Comparison of ENCODE assay signal across 11 cellular contexts in the genomic region with DNA sequence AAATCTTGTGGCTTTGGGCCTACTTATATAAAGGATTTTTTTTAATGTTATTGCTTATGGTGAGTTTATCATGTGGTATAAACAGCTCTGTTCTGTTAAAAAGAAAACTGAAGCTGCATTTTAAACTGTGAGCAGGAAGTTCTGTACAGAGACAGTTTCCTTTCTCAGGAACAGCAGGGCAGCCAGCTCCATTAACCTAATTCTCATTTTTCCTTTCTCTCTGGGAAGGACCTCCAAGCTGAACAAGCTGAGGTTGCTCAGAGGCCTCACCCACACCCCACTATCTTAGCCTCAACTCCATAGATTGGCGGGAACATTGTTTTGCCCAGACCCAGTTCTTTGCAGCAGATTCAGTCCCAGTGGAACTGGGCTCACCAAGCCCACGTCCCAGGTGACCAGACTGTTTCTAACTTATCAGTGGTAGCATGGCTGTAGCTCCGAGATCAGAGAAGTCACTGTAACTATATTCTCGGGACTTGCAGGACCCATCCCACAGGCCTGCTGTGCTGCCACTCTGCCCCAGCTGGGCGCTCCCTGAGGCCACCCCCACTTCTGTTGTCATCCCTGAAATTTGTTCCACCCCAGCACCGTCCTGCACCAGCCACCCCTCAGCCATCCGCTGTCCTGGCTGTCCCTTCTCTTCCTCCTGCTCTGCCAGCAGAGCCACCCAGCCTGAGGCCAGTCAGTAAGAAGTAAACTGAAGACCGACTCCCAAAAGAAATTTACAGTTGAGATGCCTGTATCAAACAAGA. TPM values are rescaled to one million over a fixed set of nuclear protein-coding genes. Genes with fewer than 3 reads are reported as not detected.
DNase-seq lines count a peak whose midpoint lies in the region; ATAC-seq, FAIRE-seq and TF ChIP-seq lines count a peak whose summit lies in the region.
"Had no signal": no experiment of that assay in that cellular context is flagged by ENCODE, and none has a peak within 500 bp of the region (broad histone marks: within the 10 kb centered on the region; RNA-seq: fewer than 3 reads in every experiment).

No MANE protein-coding gene starts in this region.

- H2AFZ ChIP-seq in neural progenitor cell (replicated peaks): no peak overlapping the region

- H3K4me1 ChIP-seq in heart left ventricle: peaks cover 0 to 58% (median 32%) of the 10 kb centered on the region in 12 donors
- peaks cover 25% of the 10 kb centered on the region for H3K4me1 ChIP-seq in neural progenitor cell
- peaks cover 8% of the 10 kb centered on the region for H3K4me1 ChIP-seq in SJCRH30

- peaks cover 10% of the 10 kb centered on the region for H4K20me1 ChIP-seq in neural progenitor cell (ENCODE audit: low read depth)

- H3K36me3 ChIP-seq in heart left ventricle (peaks cover 0 to 24% (median 7%) of the 10 kb centered on the region in 9 donors), neural progenitor cell (no peaks in the 10 kb centered on the region), SJCRH30 (no peaks in the 10 kb centered on the region)

- H3K9me3 ChIP-seq in heart left ventricle: no peaks in the 10 kb centered on the region
- no peaks in the 10 kb centered on the region for H3K9me3 ChIP-seq in neural progenitor cell (ENCODE audit: low read depth)
- no peaks in the 10 kb centered on the region for H3K9me3 ChIP-seq in SJCRH30 (replicated peaks)

- TF ChIP-seq POLR2A in heart left ventricle (IDR thresholded peaks at IDR 0.05): no peak

- no peak for DNase-seq in GM19239 (ENCODE audit: insufficient read length, low spot score)
- no peak for DNase-seq in T-cell
- no peak for DNase-seq in heart left ventricle
- no peak for DNase-seq in neural progenitor cell (ENCODE audit: low spot score)
- DNase-seq in SJCRH30: no peak
- DNase-seq in NCI-H146 (lab: John Stamatoyannopoulos, UW): no peak
- DNase-seq: NCI-H748 treated with DMSO at 0.1 percent for 48 hours had no signal

- ATAC-seq in T-cell (replicated peaks in 1 of 4): peak; percentile 63 to 74 (median 64)
- peak in 3 of 4 donors; percentile 29 to 50 (median 44) for ATAC-seq in heart left ventricle
- ATAC-seq in GM18498 (IDR thresholded peaks at IDR 0.05; ENCODE audit: unreplicated experiment): no peak

- H3F3A ChIP-seq in neural progenitor cell (ENCODE audit: low read depth): peaks cover 17% of the 10 kb centered on the region

- CTCF ChIA-PET in T-cell (lab: Charles Lee): interaction anchor here (0.6 to 2.4 kb wide), 5 partner anchors 9 to 1331 kb away, joined by 3 to 9 read pairs (median 4); no protein-coding TSS in a partner anchor

- peaks cover 26 to 31% (median 29%) of the 10 kb centered on the region in 3 donors for H3K4me1 Mint-ChIP-seq in T-cell
- peaks cover 23% of the 10 kb centered on the region for H3K4me1 Mint-ChIP-seq in neural progenitor cell

- H3K4me3 ChIP-seq in heart left ventricle (no peak overlapping the region), skin epidermis (no peak overlapping the region), neural progenitor cell (no peak overlapping the region), SJCRH30 (no peak overlapping the region)

- H3K27me3 Mint-ChIP-seq in T-cell (no peaks in the 10 kb centered on the region), neural progenitor cell (ENCODE audit: insufficient read depth, low read depth) (no peaks in the 10 kb centered on the region)

- H3K9me3 Mint-ChIP-seq in T-cell (no peaks in the 10 kb centered on the region), neural progenitor cell (no peaks in the 10 kb centered on the region)

- no peaks in the 10 kb centered on the region for H3K79me2 ChIP-seq in neural progenitor cell (ENCODE audit: low read depth)

- 62 to 76% (median 70%) methylated on average over 8 of the region's 8 CpGs for WGBS in heart left ventricle, 4 donors

- H3K4me2 ChIP-seq in neural progenitor cell: no peak overlapping the region

- no peaks in the 10 kb centered on the region for H3K36me3 Mint-ChIP-seq in T-cell
- peaks cover 8% of the 10 kb centered on the region for H3K36me3 Mint-ChIP-seq in neural progenitor cell

- intact Hi-C loops in heart left ventricle (cut with DNase I): no loop called here

- H3K27ac Mint-ChIP-seq in T-cell (peak overlapping the region; percentile 92 to 96), neural progenitor cell (no peak overlapping the region)

- H3K9ac ChIP-seq in neural progenitor cell: no peak overlapping the region

- no peak for TF ChIP-seq CTCF in heart left ventricle (IDR thresholded peaks at IDR 0.05)
- no peak for TF ChIP-seq CTCF in neural progenitor cell (IDR thresholded peaks at IDR 0.05)

- H3K4me3 Mint-ChIP-seq in T-cell (peak overlapping the region in 1 of 3 donors; percentile 69), neural progenitor cell (no peak overlapping the region)

- H3K27me3 ChIP-seq in heart left ventricle: no peaks in the 10 kb centered on the region
- no peaks in the 10 kb centered on the region for H3K27me3 ChIP-seq in neural progenitor cell
- no peaks in the 10 kb centered on the region for H3K27me3 ChIP-seq in SJCRH30

- FAIRE-seq in GM19239 (lab: Jason Lieb, UNC): peak; percentile 54
- FAIRE-seq: keratinocyte had no signal

- H3K27ac ChIP-seq in heart left ventricle: peak overlapping the region; percentile 47 to 79 (median 62)
- H3K27ac ChIP-seq in skin epidermis: peak overlapping the region in 12 of 21 experiments; percentile 12 to 69 (median 46)
- H3K27ac ChIP-seq in neural progenitor cell: no peak overlapping the region
- no peak overlapping the region for H3K27ac ChIP-seq in SJCRH30
- H3K27ac ChIP-seq: HL-60 had no signal

- POLR2A ChIA-PET in T-cell (lab: Charles Lee): interaction anchor here in 1 of 2 donors (0.7 kb wide), 1 partner anchor 977 kb away, joined by 5 read pairs; no protein-coding TSS in a partner anchor

RNA-seq across cellular contexts. Expression of a gene that starts 33.2 kb away (rescaled TPM):
- total RNA-seq in T-cell: 10 to 100 TPM; 26.6 to 44.6 (median 42.1) TPM
- 1 to 10 TPM; 1.1 to 6.3 (median 2.6) TPM for total RNA-seq in heart left ventricle
- polyA plus RNA-seq in heart left ventricle: 1 to 10 TPM; 2.7 to 3.4 TPM
- total RNA-seq in neural progenitor cell (ENCODE audit: low replicate concordance): 4.9 and 5.6 TPM in 2 replicates
- total RNA-seq in SJCRH30 (2014; rRNA removed; shearing (Covaris generic)): 0.06 TPM in 1 of 2 replicates, not detected in the other

Comparison
In these comparisons a context has a peak if more than half of its experiments do, and no peak if none do; other contexts are left out.
1. H3K27ac ChIP-seq: peak in heart left ventricle (12 of 12) and skin epidermis (12 of 21); none in neural progenitor cell (single experiment) and SJCRH30 (single experiment).